ENCODE assay signal across 8 cellular contexts in the genomic region with DNA sequence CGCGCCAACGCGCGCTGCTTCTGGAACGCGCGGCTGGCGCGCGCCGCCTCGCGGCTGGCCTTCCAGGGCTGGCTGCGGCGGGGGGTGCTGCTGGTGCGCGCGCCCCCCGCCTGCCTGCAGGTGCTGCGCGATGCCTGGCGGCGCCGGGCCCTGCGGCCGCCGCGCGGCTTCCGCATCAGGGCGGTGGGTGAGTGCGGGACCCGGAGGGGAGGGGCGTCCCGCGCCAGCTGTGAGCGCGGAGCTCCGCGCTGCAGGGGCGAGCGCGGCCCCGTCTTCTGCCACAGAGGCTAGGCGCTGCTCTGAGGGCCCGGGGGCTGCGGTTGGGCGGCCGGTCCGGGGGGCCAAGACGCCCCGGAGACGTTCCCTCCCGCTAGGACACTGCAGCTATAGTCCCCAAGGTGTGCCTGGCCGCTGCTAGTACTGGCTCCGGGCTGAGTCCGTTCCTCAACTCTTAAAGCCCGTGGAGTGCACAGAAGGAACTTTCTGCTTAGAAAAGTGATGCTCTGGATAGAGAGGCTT. TPM values are rescaled to one million over a fixed set of nuclear protein-coding genes. Genes with fewer than 3 reads are reported as not detected.
DNase-seq lines count a peak whose midpoint lies in the region; ATAC-seq and TF ChIP-seq lines count a peak whose summit lies in the region.
"Not testable (repeated sequence)": the region's sequence is repeated elsewhere in the genome, so short reads cannot be mapped to it uniquely, and the experiment has no call there.

No MANE protein-coding gene starts in this region.

- not testable (repeated sequence) for H3K27me3 Mint-ChIP-seq in effector memory CD8-positive, alpha-beta T cell

- intact Hi-C loops in left lung (cut with DNase I) = not testable (repeated sequence)

- H3K4me3 Mint-ChIP-seq in effector memory CD8-positive, alpha-beta T cell = peak overlapping the region; percentile 48 to 60

- H3K9me3 Mint-ChIP-seq in effector memory CD8-positive, alpha-beta T cell = not testable (repeated sequence)

- H3K27me3 ChIP-seq in ACC112 (ENCODE audit: insufficient read depth, low read length) (peaks cover 16% of the 10 kb centered on the region), left lung (peaks cover 0 to 20% of the 10 kb centered on the region in 2 donors)
- H3K27me3 ChIP-seq in NT2/D1 (ENCODE audit: insufficient read depth, insufficient read length) = not testable (repeated sequence)

- H3K4me3 ChIP-seq in ACC112 (ENCODE audit: low read depth, low read length) = peak overlapping the region; percentile 66
- peak overlapping the region; percentile 31 for H3K4me3 ChIP-seq in NT2/D1 (ENCODE audit: insufficient read length, low read depth)
- peak overlapping the region; percentile 15 to 41 for H3K4me3 ChIP-seq in left lung
- H3K4me3 ChIP-seq in skeletal muscle cell (ENCODE audit: low read depth, low read length) = peak overlapping the region; percentile 24

- H3K9me3 ChIP-seq in NT2/D1 (ENCODE audit: insufficient read depth, low read length); left lung: not testable (repeated sequence)

- TF ChIP-seq CTCF in left lung (IDR thresholded peaks at IDR 0.05) = not testable (repeated sequence)

- DNase-seq in NT2/D1 (ENCODE audit: low read depth, low spot score); left lung; skeletal muscle cell (ENCODE audit: low read depth): not testable (repeated sequence)
- DNase-seq in activated T-cell treated with anti-CD3 and anti-CD28 coated beads, Interleukin-2, amount 50 U/mL, for 48 hours = peak; percentile 33 to 48
- peak in 1 of 3 experiments; percentile 6 for DNase-seq in effector memory CD8-positive, alpha-beta T cell

- ATAC-seq in GM18907 (IDR thresholded peaks at IDR 0.05; ENCODE audit: unreplicated experiment) (peak; percentile 41), HG03066 (IDR thresholded peaks at IDR 0.05; ENCODE audit: low read depth, unreplicated experiment) (peak; percentile 31), left lung (peak; percentile 27)
- ATAC-seq in effector memory CD8-positive, alpha-beta T cell (replicated peaks) = peak; percentile 69

- peak overlapping the region; percentile 71 for H3K9ac ChIP-seq in NT2/D1 (ENCODE audit: insufficient read length, low read depth)

- not testable (repeated sequence) for H3K36me3 Mint-ChIP-seq in effector memory CD8-positive, alpha-beta T cell (ENCODE audit: insufficient read depth)

- not testable (repeated sequence) for H3K27ac ChIP-seq in ACC112 (ENCODE audit: low read depth, low read length); left lung

- H2AFZ ChIP-seq in ACC112 (ENCODE audit: low read length, unreplicated experiment) = not testable (repeated sequence)

- not testable (repeated sequence) for H3K4me1 Mint-ChIP-seq in effector memory CD8-positive, alpha-beta T cell (ENCODE audit: low read depth in 2 of 2)

- H3K27ac Mint-ChIP-seq in effector memory CD8-positive, alpha-beta T cell = not testable (repeated sequence)

- not testable (repeated sequence) for H3K79me2 ChIP-seq in ACC112 (ENCODE audit: control insufficient read depth, insufficient read depth, low read length, unreplicated experiment)

- H3K4me1 ChIP-seq in ACC112 (ENCODE audit: control insufficient read depth, insufficient read depth, low read length, unreplicated experiment); NT2/D1 (ENCODE audit: insufficient read depth, insufficient read length); left lung: not testable (repeated sequence)

- H3K36me3 ChIP-seq in ACC112 (ENCODE audit: insufficient read depth, low read length); NT2/D1 (ENCODE audit: insufficient read depth, insufficient read length, low read length); left lung: not testable (repeated sequence)

RNA-seq across cellular contexts. Expression of a gene that starts 0.8 kb away (rescaled TPM):
- total RNA-seq in left lung = 1 to 10 TPM; 1.1 to 3.5 TPM
